Comparison of ENCODE assay signal across 1 cellular context in the genomic region with DNA sequence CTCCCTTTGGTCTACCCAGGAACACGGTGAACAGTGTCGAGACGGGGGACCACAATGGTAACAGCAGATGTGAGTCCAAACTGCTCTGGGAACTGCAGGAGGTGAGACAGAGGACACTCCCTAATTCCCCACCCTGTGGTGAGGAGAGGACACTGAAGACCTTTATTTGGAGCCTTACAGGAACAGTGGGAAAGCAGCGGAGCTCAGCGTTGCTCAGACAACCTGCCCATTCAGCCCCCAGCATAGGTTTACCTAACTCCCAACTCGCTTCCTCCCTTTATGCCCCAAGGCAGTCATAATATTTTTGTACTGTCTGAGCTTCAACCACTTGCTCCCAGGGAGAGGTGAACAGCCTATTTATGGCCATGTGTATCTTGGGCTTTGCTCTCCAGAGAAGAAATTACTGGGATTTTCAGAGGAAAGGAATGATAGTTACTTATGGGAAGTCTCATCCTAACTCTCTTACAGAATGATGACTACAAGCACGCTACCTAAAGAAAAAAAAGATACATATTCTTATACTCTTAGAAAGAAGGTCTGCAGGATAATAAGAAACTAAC.
TF ChIP-seq lines count a peak whose summit lies in the region.

No MANE protein-coding gene starts in this region.

TF ChIP-seq in HEK293, 187 proteins besides CTCF, POLR2A, EP300 and RAD21 (continued from another document):
- no peak for TF ChIP-seq ZNF23 (tag by site-specific recombination; IDR thresholded peaks at IDR 0.05; ENCODE audit: borderline replicate concordance)
- TF ChIP-seq ZNF629 (tag by site-specific recombination; IDR thresholded peaks at IDR 0.05), result no peak
- no peak for TF ChIP-seq ZNF529 (tag by site-specific recombination; IDR thresholded peaks at IDR 0.05; ENCODE audit: insufficient replicate concordance)
- no peak for TF ChIP-seq KLF1 (tag by site-specific recombination; IDR thresholded peaks at IDR 0.05)
- TF ChIP-seq SETDB1 (IDR thresholded peaks at IDR 0.05; ENCODE audit: insufficient read length, low read length), result no peak
